ENCODE assay signal across 27 cellular contexts in the genomic region with DNA sequence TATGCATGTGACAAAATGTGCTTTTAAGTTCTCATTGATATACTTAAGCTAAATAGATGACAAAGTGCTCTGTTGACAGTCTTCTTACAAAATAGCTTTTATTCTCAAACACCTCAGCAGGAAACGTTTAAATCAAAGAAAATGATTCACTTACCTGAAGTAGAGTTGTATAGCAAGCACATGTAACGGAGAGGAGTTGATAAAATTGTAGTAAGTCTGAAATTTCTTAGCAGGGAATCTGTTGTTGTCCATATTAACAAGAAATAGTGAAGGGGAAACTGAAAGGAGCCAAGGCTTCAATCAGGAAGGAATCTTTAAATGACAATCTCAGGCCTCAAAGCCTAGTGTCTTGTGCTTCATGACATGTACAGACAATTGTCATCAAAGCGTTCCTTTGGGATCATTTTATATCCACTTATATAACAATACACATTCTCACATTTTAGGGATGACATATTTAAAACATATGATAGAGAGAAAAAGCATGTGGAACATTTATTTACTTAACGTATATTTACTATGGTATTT.
"Had no signal": no experiment of that assay in that cellular context is flagged by ENCODE, and none has a peak within 500 bp of the region (broad histone marks: within the 10 kb centered on the region; RNA-seq: fewer than 3 reads in every experiment).

No MANE protein-coding gene starts in this region.

- ATAC-seq: foreskin keratinocyte; gastroesophageal sphincter; heart left ventricle; left lobe of liver; natural killer cell; sciatic nerve; stimulated activated memory B cell treated with anti-CD40 and anti-IgM and Interleukin-4, amounts not matched to agents 10 μg/mL and 1 μg/mL and 100 μg/mL, for 72 hours; stimulated activated naive CD8-positive, alpha-beta T cell treated with anti-CD3 and anti-CD28 coated beads, Interleukin-15, Interleukin-2, amounts not matched to agents 100 U/mL and 50 U/mL, for 24 hours had no signal

- H3K4me3 ChIP-seq: coronary artery, esophagus muscularis mucosa, gastroesophageal sphincter, heart left ventricle, hepatocyte, lung, prostate gland, right atrium auricular region, testis, tibial artery had no signal

- H3K4me2 ChIP-seq: hepatocyte had no signal

- H3K36me3 Mint-ChIP-seq: memory B cell; natural killer cell; stimulated activated memory B cell treated with anti-CD40 and anti-IgM and Interleukin-4, amounts not matched to agents 10 μg/mL and 1 μg/mL and 100 μg/mL, for 72 hours; type B pancreatic cell had no signal

- H3K79me2 ChIP-seq: hepatocyte had no signal

- H3K4me3 Mint-ChIP-seq: memory B cell; natural killer cell; neural crest cell; stimulated activated memory B cell treated with anti-CD40 and anti-IgM and Interleukin-4, amounts not matched to agents 10 μg/mL and 1 μg/mL and 100 μg/mL, for 72 hours; type B pancreatic cell had no signal

- H3K4me1 Mint-ChIP-seq: memory B cell; natural killer cell; stimulated activated memory B cell treated with anti-CD40 and anti-IgM and Interleukin-4, amounts not matched to agents 10 μg/mL and 1 μg/mL and 100 μg/mL, for 72 hours had no signal

- H3K27ac ChIP-seq: coronary artery, esophagus muscularis mucosa, foreskin keratinocyte, gastroesophageal sphincter, heart left ventricle, hepatocyte, prostate gland, right atrium auricular region, testis, tibial artery had no signal

- H3K9me3 ChIP-seq: esophagus muscularis mucosa, gastroesophageal sphincter, heart left ventricle, prostate gland, right atrium auricular region, testis, tibial artery had no signal

- DNase-seq: dermis blood vessel endothelial cell; effector memory CD4-positive, alpha-beta T cell; foreskin keratinocyte; heart left ventricle; kidney; natural killer cell; nucleus accumbens; stimulated activated CD4-positive, alpha-beta T cell treated with anti-CD3 and anti-CD28 coated beads, Interleukin-2, amount 100 ng/mL, for 24 hours; stimulated activated CD4-positive, alpha-beta T cell treated with anti-CD3 and anti-CD28 coated beads, Interleukin-4, amount 100 ng/mL, for 4 hours; stimulated activated naive CD8-positive, alpha-beta T cell treated with anti-CD3 and anti-CD28 coated beads, Interleukin-15, Interleukin-2, amounts not matched to agents 100 U/mL and 50 U/mL, for 24 hours; substantia nigra; testis; tibial artery had no signal

- H3K27me3 Mint-ChIP-seq: memory B cell; stimulated activated memory B cell treated with anti-CD40 and anti-IgM and Interleukin-4, amounts not matched to agents 10 μg/mL and 1 μg/mL and 100 μg/mL, for 72 hours; type B pancreatic cell had no signal

- FAIRE-seq: endothelial cell of umbilical vein had no signal

- H2AFZ ChIP-seq: hepatocyte had no signal

- H3K27ac Mint-ChIP-seq: memory B cell; natural killer cell; stimulated activated memory B cell treated with anti-CD40 and anti-IgM and Interleukin-4, amounts not matched to agents 10 μg/mL and 1 μg/mL and 100 μg/mL, for 72 hours; type B pancreatic cell had no signal

- H3K9me3 Mint-ChIP-seq: memory B cell; neural crest cell; stimulated activated memory B cell treated with anti-CD40 and anti-IgM and Interleukin-4, amounts not matched to agents 10 μg/mL and 1 μg/mL and 100 μg/mL, for 72 hours had no signal

- H3K27me3 ChIP-seq: esophagus muscularis mucosa, foreskin keratinocyte, gastroesophageal sphincter, heart left ventricle, hepatocyte, right atrium auricular region, testis, tibial artery had no signal

- H3K36me3 ChIP-seq: esophagus muscularis mucosa, gastroesophageal sphincter, heart left ventricle, prostate gland, right atrium auricular region, tibial artery had no signal

- H3K4me1 ChIP-seq: esophagus muscularis mucosa, foreskin keratinocyte, gastroesophageal sphincter, heart left ventricle, prostate gland, right atrium auricular region, testis, tibial artery had no signal
